ENCODE assay signal across 16 cellular contexts in the genomic region with DNA sequence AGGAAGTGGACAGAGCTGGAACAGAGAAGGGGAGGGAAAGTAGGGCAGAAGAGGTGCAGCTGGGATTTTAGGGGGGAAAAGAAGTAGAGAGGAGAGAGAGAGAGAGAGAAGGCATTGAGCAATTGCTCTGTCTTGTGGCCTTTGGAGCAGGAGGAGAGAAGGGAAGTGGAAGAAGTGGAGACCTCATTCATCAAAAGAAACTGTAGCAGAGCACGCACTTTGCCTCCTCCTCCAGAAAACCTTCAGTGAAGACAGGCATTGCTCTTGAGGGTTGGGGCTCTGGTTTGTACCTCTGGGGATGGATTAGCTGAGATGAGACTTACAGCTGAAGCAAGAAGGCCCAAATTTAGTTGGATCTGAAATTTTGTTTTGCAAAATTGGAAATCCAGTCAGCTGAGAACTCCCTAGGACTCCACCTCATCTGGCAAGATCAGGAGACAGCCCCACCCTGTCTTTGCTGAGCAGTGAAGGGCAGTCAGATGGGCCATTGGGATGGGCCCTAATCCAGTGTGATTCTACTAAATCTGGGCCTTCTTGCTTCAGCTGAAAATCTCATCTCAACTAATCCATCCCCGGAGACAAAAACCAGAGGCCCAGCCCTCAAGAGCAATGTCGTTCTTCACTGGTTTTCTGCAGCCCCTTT. TPM values are rescaled to one million over a fixed set of nuclear protein-coding genes. Genes with fewer than 3 reads are reported as not detected.
A peak's percentile ranks its signal among the peaks of the same experiment; 100 is the strongest.
DNase-seq lines count a peak whose midpoint lies in the region; ATAC-seq and TF ChIP-seq lines count a peak whose summit lies in the region.
"Had no signal": no experiment of that assay in that cellular context is flagged by ENCODE, and none has a peak within 500 bp of the region (broad histone marks: within the 10 kb centered on the region; RNA-seq: fewer than 3 reads in every experiment).

No MANE protein-coding gene starts in this region.

- no peak for ATAC-seq in T-helper 17 cell
- peak; percentile 69 to 73 for ATAC-seq in right cardiac atrium
- ATAC-seq in HG03442 (IDR thresholded peaks at IDR 0.05; ENCODE audit: unreplicated experiment), result no peak

- H3K9me3 ChIP-seq in T-helper 17 cell (ENCODE audit: control insufficient read depth, low read length, poor library complexity, severe bottlenecking) (no peaks in the 10 kb centered on the region), right cardiac atrium (ENCODE audit: control insufficient read depth, low read length) (no peaks in the 10 kb centered on the region)

- H3K36me3 Mint-ChIP-seq in CD14-positive monocyte (no peaks in the 10 kb centered on the region), T-helper 17 cell (ENCODE audit: low read depth) (no peaks in the 10 kb centered on the region)
- H3K36me3 Mint-ChIP-seq: activated naive CD8-positive, alpha-beta T cell had no signal

- H3K4me1 Mint-ChIP-seq in CD14-positive monocyte, result peaks cover 21% of the 10 kb centered on the region
- peaks cover 4% of the 10 kb centered on the region for H3K4me1 Mint-ChIP-seq in T-helper 17 cell

- H3K9me3 Mint-ChIP-seq in CD14-positive monocyte, result peaks cover 0 to 2% (median 0%) of the 10 kb centered on the region in 7 donors

- peaks cover 0 to 5% (median 3%) of the 10 kb centered on the region in 3 donors for H3K27me3 Mint-ChIP-seq in CD14-positive monocyte (ENCODE audit: low read depth in 3 of 3)
- H3K27me3 Mint-ChIP-seq in T-helper 17 cell, result no peaks in the 10 kb centered on the region
- H3K27me3 Mint-ChIP-seq: activated naive CD8-positive, alpha-beta T cell had no signal

- DNase-seq in CD14-positive monocyte (ENCODE audit: low spot score), result no peak
- no peak for DNase-seq in T-helper 17 cell
- DNase-seq in right cardiac atrium, result peak; percentile 61 to 84 (median 71)
- DNase-seq in activated effector memory CD4-positive, alpha-beta T cell treated with anti-CD3 and anti-CD28 coated beads, Interleukin-2, amount 50 U/mL, for 16 hours, result no peak
- DNase-seq in kidney glomerular epithelial cell (lab: John Stamatoyannopoulos, UW), result no peak
- no peak for DNase-seq in HuH-7 (ENCODE audit: low spot score)
- DNase-seq: dorsolateral prefrontal cortex, EL, head of caudate nucleus, Karpas-422, mammary epithelial cell, NCI-H2107, trophoblast cell had no signal

- intact Hi-C loops in CD14-positive monocyte (cut with micrococcal nuclease), result no loop called here
- intact Hi-C loops in right cardiac atrium (cut with DNase I), result no loop called here

- no peaks in the 10 kb centered on the region for H3K27me3 ChIP-seq in right cardiac atrium (ENCODE audit: control insufficient read depth, insufficient read depth)
- H3K27me3 ChIP-seq: dorsolateral prefrontal cortex had no signal

- peak overlapping the region; percentile 56 to 68 for H3K4me3 Mint-ChIP-seq in CD14-positive monocyte
- no peak overlapping the region for H3K4me3 Mint-ChIP-seq in T-helper 17 cell
- H3K4me3 Mint-ChIP-seq: activated naive CD8-positive, alpha-beta T cell had no signal

- WGBS in right cardiac atrium, result 69% methylated on average over 3 of the region's 3 CpGs

- H3K27ac ChIP-seq in right cardiac atrium (ENCODE audit: low read length) (peak overlapping the region; percentile 79), skin epidermis (peak overlapping the region in 18 of 21 experiments; percentile 5 to 87 (median 56))

- H3K4me1 ChIP-seq in right cardiac atrium (ENCODE audit: control insufficient read depth, insufficient read depth, low read length), result no peaks in the 10 kb centered on the region

- H3K27ac Mint-ChIP-seq in CD14-positive monocyte, result peak overlapping the region in 4 of 7 donors; percentile 19 to 68 (median 48)
- peak overlapping the region; percentile 70 for H3K27ac Mint-ChIP-seq in T-helper 17 cell
- H3K27ac Mint-ChIP-seq: activated naive CD8-positive, alpha-beta T cell had no signal

- TF ChIP-seq CTCF in CD14-positive monocyte (IDR thresholded peaks at IDR 0.05), result no peak

- H3K4me3 ChIP-seq in right cardiac atrium (ENCODE audit: low read length) (no peak overlapping the region), skin epidermis (no peak overlapping the region)
- H3K4me3 ChIP-seq: dorsolateral prefrontal cortex had no signal

RNA-seq across cellular contexts. Expression of gene CDRT4, which starts 55.7 kb away (rescaled TPM):
- polyA plus RNA-seq in CD14-positive monocyte (under 1 TPM in 1 of 2 donors, not detected in 1; 0.34 TPM), right cardiac atrium (2.7 TPM)
- total RNA-seq in T-helper 17 cell (1 to 10 TPM; 5.0 to 8.3 TPM), right cardiac atrium (1 to 10 TPM; 1.4 to 3.6 (median 2.3) TPM)

Comparison
In these comparisons a context has a peak if more than half of its experiments do, and no peak if none do; other contexts are left out.
1. DNase-seq: peak in right cardiac atrium (3 of 3); none in CD14-positive monocyte (single experiment), T-helper 17 cell (0 of 3), activated effector memory CD4-positive, alpha-beta T cell treated with anti-CD3 and anti-CD28 coated beads, Interleukin-2, amount 50 U/mL, for 16 hours (single experiment), kidney glomerular epithelial cell (single experiment) and HuH-7 (single experiment).
2. ATAC-seq: peak in right cardiac atrium (2 of 2); none in T-helper 17 cell (single experiment) and HG03442 (single experiment).